25 cellular contexts compared by ENCODE assay signal in genomic region chr15:74967670-74968069, GRCh38.
"Had no signal": no experiment of that assay in that cellular context is flagged by ENCODE, and none has a peak within 500 bp of the region (broad histone marks: within the 10 kb centered on the region; RNA-seq: fewer than 3 reads in every experiment).

No MANE protein-coding gene starts in this region.

- H3K27ac ChIP-seq: ascending aorta, breast epithelium, coronary artery, dorsolateral prefrontal cortex, gastrocnemius medialis had no signal

- H3K36me3 ChIP-seq: ascending aorta, breast epithelium, gastrocnemius medialis had no signal

- DNase-seq: activated CD4-positive, alpha-beta memory T cell treated with anti-CD3 and anti-CD28 coated beads for 36 hours; activated CD4-positive, alpha-beta T cell treated with anti-CD3 and anti-CD28 coated beads for 36 hours; activated CD4-positive, alpha-beta T cell treated with anti-CD3 and anti-CD28 coated beads, Interleukin-2, amount 10 ng/mL, durations not matched to agents 24 days and 14 days; activated CD4-positive, CD25-positive, alpha-beta regulatory T cell; activated CD4-positive, CD25-positive, alpha-beta regulatory T cell treated with anti-CD3 and anti-CD28 coated beads, Interleukin-2, amount 50 U/mL, for 72 hours; activated CD8-positive, alpha-beta memory T cell treated with anti-CD3 and anti-CD28 coated beads, Interleukin-2, amount 10 ng/mL, durations not matched to agents 7 days and 5 days; activated CD8-positive, alpha-beta memory T cell treated with anti-CD3 and anti-CD28 coated beads, Interleukin-2, amount 50 U/mL, for 4 hours; activated CD8-positive, alpha-beta T cell treated with anti-CD3 and anti-CD28 coated beads, Interleukin-2, amount 10 ng/mL, durations not matched to agents 7 days and 5 days; activated effector memory CD4-positive, alpha-beta T cell treated with anti-CD3 and anti-CD28 coated beads, Interleukin-2, amount 50 U/mL, for 16 hours; activated naive CD4-positive, alpha-beta T cell; activated naive CD4-positive, alpha-beta T cell treated with anti-CD3 and anti-CD28 coated beads, Interleukin-2, amount 10 ng/mL, durations not matched to agents 7 days and 5 days; activated naive CD8-positive, alpha-beta T cell treated with anti-CD3 and anti-CD28 coated beads, Interleukin-2, amount 10 ng/mL, durations not matched to agents 7 days and 5 days; activated T-cell treated with anti-CD3 and anti-CD28 coated beads, Interleukin-2, amount 50 U/mL, for 1 hour; activated T-cell treated with anti-CD3 and anti-CD28 coated beads, Interleukin-2, amount 50 U/mL, for 48 hours; dorsolateral prefrontal cortex; effector memory CD4-positive, alpha-beta T cell; endodermal cell; foreskin fibroblast; gastrocnemius medialis; glutamatergic neuron; T-helper 2 cell had no signal

- H3K27me3 ChIP-seq: ascending aorta, breast epithelium, dorsolateral prefrontal cortex, gastrocnemius medialis had no signal

- H3K4me3 ChIP-seq: ascending aorta, breast epithelium, coronary artery, dorsolateral prefrontal cortex, gastrocnemius medialis had no signal

- H3K9me3 ChIP-seq: ascending aorta, breast epithelium, gastrocnemius medialis had no signal

- H3K4me1 ChIP-seq: ascending aorta, breast epithelium, gastrocnemius medialis had no signal

- ATAC-seq: activated CD4-positive, alpha-beta T cell treated with anti-CD3 and anti-CD28 coated beads for 36 hours; activated CD8-positive, alpha-beta memory T cell treated with anti-CD3 and anti-CD28 coated beads, Interleukin-2, amount 10 ng/mL, durations not matched to agents 7 days and 5 days; activated CD8-positive, alpha-beta T cell treated with anti-CD3 and anti-CD28 coated beads, Interleukin-2, amount 10 ng/mL, durations not matched to agents 7 days and 5 days; activated naive CD4-positive, alpha-beta T cell treated with anti-CD3 and anti-CD28 coated beads, Interleukin-2, amount 50 U/mL, for 72 hours; gastrocnemius medialis had no signal
